In the genomic region with DNA sequence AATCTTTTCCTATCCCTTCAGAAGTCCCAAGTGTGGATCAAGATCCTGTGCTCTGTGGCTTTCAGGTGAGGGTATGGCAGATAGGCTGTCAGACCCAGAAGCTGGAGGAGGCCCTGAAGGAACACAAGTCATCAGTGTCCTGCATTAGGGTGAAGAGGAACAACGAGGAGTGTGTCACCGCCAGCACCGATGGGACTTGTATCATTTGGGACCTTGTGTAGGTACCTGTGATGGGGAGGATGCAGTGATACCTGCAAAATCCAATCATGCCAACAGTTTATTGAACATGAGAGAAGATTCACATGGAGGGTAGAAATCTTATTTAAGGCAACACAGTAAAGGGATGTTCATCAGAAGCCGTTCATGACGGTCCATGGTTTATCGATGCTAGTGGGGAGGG, we compare ENCODE assay signal across 4 cellular contexts. TPM values are rescaled to one million over a fixed set of nuclear protein-coding genes. Genes with fewer than 3 reads are reported as not detected.
"Had no signal": no experiment of that assay in that cellular context is flagged by ENCODE, and none has a peak within 500 bp of the region (broad histone marks: within the 10 kb centered on the region; RNA-seq: fewer than 3 reads in every experiment).

No MANE protein-coding gene starts in this region.

- ATAC-seq: GM12878 had no signal

- DNase-seq: GDM1, GF-D8 had no signal

- H3K4me3 ChIP-seq: GM12878 had no signal

RNA-seq across cellular contexts. Expression of a gene that starts 10.0 kb away (rescaled TPM):
- total RNA-seq: GM12878 had no signal

RNA-seq across cellular contexts. Expression of a gene that starts 58.9 kb away (rescaled TPM):
- total RNA-seq: G401, GM12878 had no signal
